9 cellular contexts compared by ENCODE assay signal in genomic region chr1:168408531-168409242, GRCh38.
A peak's percentile ranks its signal among the peaks of the same experiment; 100 is the strongest.
DNase-seq lines count a peak whose midpoint lies in the region; ATAC-seq, FAIRE-seq and TF ChIP-seq lines count a peak whose summit lies in the region.
"Had no signal": no experiment of that assay in that cellular context is flagged by ENCODE, and none has a peak within 500 bp of the region (broad histone marks: within the 10 kb centered on the region; RNA-seq: fewer than 3 reads in every experiment).

No MANE protein-coding gene starts in this region.

- H3K4me3 ChIP-seq in bronchial epithelial cell (ENCODE audit: low read depth, low read length) (no peak overlapping the region), sigmoid colon (no peak overlapping the region)
- H3K4me3 ChIP-seq: BLaER1 had no signal

- no peak for FAIRE-seq in bronchial epithelial cell (lab: Jason Lieb, UNC)

- intact Hi-C loops in sigmoid colon (cut with DNase I) (no loop called here), Right ventricle myocardium inferior (cut with DNase I) (no loop called here)

- no peak for TF ChIP-seq CTCF in bronchial epithelial cell (IDR thresholded peaks at IDR 0.05; ENCODE audit: insufficient read depth, low read length, severe bottlenecking)
- TF ChIP-seq CTCF in sigmoid colon (IDR thresholded peaks at IDR 0.05): no peak

- H3K9me3 ChIP-seq in sigmoid colon: no peaks in the 10 kb centered on the region

- 39 to 66% methylated on average over 6 of the region's 6 CpGs for WGBS in sigmoid colon, 2 donors

- ATAC-seq in Right ventricle myocardium inferior: no peak

- peak; percentile 64 for DNase-seq in ACHN
- DNase-seq in HCEC 1CT: peak; percentile 51
- DNase-seq in T1000 (lab: John Stamatoyannopoulos, UW): peak; percentile 9
- DNase-seq in bronchial epithelial cell (ENCODE audit: low read depth): peak; percentile 88
- peak; percentile 50 for DNase-seq in stimulated activated CD8-positive, alpha-beta memory T cell treated with anti-CD3 and anti-CD28 coated beads, Interleukin-12 subunit alpha, Interleukin-12 subunit beta, amount 100 ng/mL, for 1 hour (ENCODE audit: low read depth)
- DNase-seq in sigmoid colon: no peak
- DNase-seq in NCI-H526 (lab: John Stamatoyannopoulos, UW): no peak
- DNase-seq in Right ventricle myocardium inferior (ENCODE audit: missing footprints): no peak

- no peak for TF ChIP-seq EP300 in sigmoid colon (IDR thresholded peaks at IDR 0.05)

- H3K4me1 ChIP-seq in sigmoid colon: peaks cover 0 to 12% (median 4%) of the 10 kb centered on the region in 4 donors
- H3K4me1 ChIP-seq: BLaER1 had no signal

- in situ Hi-C loops in ACHN (cut with HindIII; ENCODE audit: low pct_ligation_motif_present, low pct_unique_long_range_greater_than_20kb, low sequenced_read_pairs): no loop called here

- H3K27me3 ChIP-seq in bronchial epithelial cell (ENCODE audit: control insufficient read depth, insufficient read depth, low read length): no peaks in the 10 kb centered on the region
- no peaks in the 10 kb centered on the region for H3K27me3 ChIP-seq in sigmoid colon
- H3K27me3 ChIP-seq: BLaER1 had no signal

- H3K36me3 ChIP-seq in bronchial epithelial cell (ENCODE audit: control insufficient read depth, insufficient read depth, low read length): no peaks in the 10 kb centered on the region
- no peaks in the 10 kb centered on the region for H3K36me3 ChIP-seq in sigmoid colon
- H3K36me3 ChIP-seq: BLaER1 had no signal

- TF ChIP-seq POLR2A in sigmoid colon (IDR thresholded peaks at IDR 0.05): no peak

- no peak overlapping the region for H3K27ac ChIP-seq in sigmoid colon
- H3K27ac ChIP-seq: BLaER1 had no signal

Comparison
In these comparisons a context has a peak if more than half of its experiments do, and no peak if none do; other contexts are left out.
1. DNase-seq: peak in ACHN (single experiment), HCEC 1CT (single experiment), T1000 (single experiment), bronchial epithelial cell (single experiment) and stimulated activated CD8-positive, alpha-beta memory T cell treated with anti-CD3 and anti-CD28 coated beads, Interleukin-12 subunit alpha, Interleukin-12 subunit beta, amount 100 ng/mL, for 1 hour (single experiment); none in sigmoid colon (single experiment), NCI-H526 (0 of 2) and Right ventricle myocardium inferior (single experiment).